In genomic region chr3:5136619-5137429, GRCh38 we compare ENCODE assay signal across 8 cellular contexts. TPM values are rescaled to one million over a fixed set of nuclear protein-coding genes. Genes with fewer than 3 reads are reported as not detected.
DNase-seq lines count a peak whose midpoint lies in the region; ATAC-seq and TF ChIP-seq lines count a peak whose summit lies in the region.

No MANE protein-coding gene starts in this region.

- peak; percentile 45 for TF ChIP-seq CTCF in CD14-positive monocyte (IDR thresholded peaks at IDR 0.05)
- TF ChIP-seq CTCF in OCI-LY1 (IDR thresholded peaks at IDR 0.05; ENCODE audit: low read length) = peak; percentile 78
- peak; percentile 55 for TF ChIP-seq CTCF in brain microvascular endothelial cell (IDR thresholded peaks at IDR 0.05; ENCODE audit: low read depth, low read length, missing control alignments)

- no peaks in the 10 kb centered on the region for H4K20me1 ChIP-seq in OCI-LY1 (ENCODE audit: insufficient read depth, low read length)

- no peaks in the 10 kb centered on the region for H3F3A ChIP-seq in OCI-LY1 (ENCODE audit: insufficient read depth, low read length)

- no peaks in the 10 kb centered on the region for H3K27me3 ChIP-seq in OCI-LY1 (ENCODE audit: insufficient read depth, low read length)
- H3K27me3 ChIP-seq in brain microvascular endothelial cell (replicated peaks) = no peaks in the 10 kb centered on the region
- H3K27me3 ChIP-seq in naive thymus-derived CD4-positive, alpha-beta T cell (ENCODE audit: control insufficient read depth in 2 of 2, insufficient read depth in 2 of 2, low read length in 2 of 2) = no peaks in the 10 kb centered on the region

- POLR2A ChIA-PET in naive thymus-derived CD4-positive, alpha-beta T cell (lab: Charles Lee) = interaction anchor here (1.4 kb wide), 1 partner anchor 61 kb away, joined by 5 read pairs; no protein-coding TSS in a partner anchor

- no peaks in the 10 kb centered on the region for H3K9me2 ChIP-seq in OCI-LY1 (ENCODE audit: low read depth, low read length)

- H3K79me2 ChIP-seq in OCI-LY1 (ENCODE audit: insufficient read depth, low read length) = peaks cover 92% of the 10 kb centered on the region

- H3K27me3 Mint-ChIP-seq in CD14-positive monocyte (ENCODE audit: low read depth in 3 of 3) = no peaks in the 10 kb centered on the region
- no peaks in the 10 kb centered on the region for H3K27me3 Mint-ChIP-seq in naive thymus-derived CD4-positive, alpha-beta T cell

- no peaks in the 10 kb centered on the region for H3K9me3 ChIP-seq in OCI-LY1 (ENCODE audit: low read length)
- no peaks in the 10 kb centered on the region for H3K9me3 ChIP-seq in naive thymus-derived CD4-positive, alpha-beta T cell (ENCODE audit: control insufficient read depth in 2 of 3, low read length in 3 of 3)

- peak overlapping the region in 1 of 2 donors; percentile 54 for H3K4me3 Mint-ChIP-seq in CD14-positive monocyte
- H3K4me3 Mint-ChIP-seq in naive thymus-derived CD4-positive, alpha-beta T cell = peak overlapping the region in 5 of 10 donors; percentile 0 to 41 (median 21)

- no peak overlapping the region for H2AFZ ChIP-seq in OCI-LY1 (ENCODE audit: low read length)

- H3K36me3 ChIP-seq in OCI-LY1 (ENCODE audit: insufficient read depth, low read length) (peaks cover 11% of the 10 kb centered on the region), brain microvascular endothelial cell (replicated peaks) (no peaks in the 10 kb centered on the region)
- no peaks in the 10 kb centered on the region for H3K36me3 ChIP-seq in naive thymus-derived CD4-positive, alpha-beta T cell (ENCODE audit: control insufficient read depth in 2 of 3, insufficient read depth in 3 of 3, low read length in 3 of 3)

- H3K4me1 Mint-ChIP-seq in CD14-positive monocyte = peaks cover 80% of the 10 kb centered on the region
- H3K4me1 Mint-ChIP-seq in naive thymus-derived CD4-positive, alpha-beta T cell = peaks cover 43 to 84% (median 78%) of the 10 kb centered on the region in 7 donors

- peak overlapping the region; percentile 46 for H3K4me2 ChIP-seq in OCI-LY1 (ENCODE audit: low read length)

- peak overlapping the region; percentile 71 for H3K27ac ChIP-seq in OCI-LY1 (ENCODE audit: low read depth, low read length, poor library complexity, severe bottlenecking)
- no peak overlapping the region for H3K27ac ChIP-seq in brain microvascular endothelial cell
- peak overlapping the region; percentile 9 for H3K27ac ChIP-seq in naive thymus-derived CD4-positive, alpha-beta T cell (ENCODE audit: low read depth, low read length)

- CTCF ChIA-PET in naive thymus-derived CD4-positive, alpha-beta T cell (lab: Charles Lee) = interaction anchor here (0.7 to 1.5 kb wide), 6 partner anchors 8 to 631 kb away, joined by 3 to 4 read pairs (median 3); no protein-coding TSS in a partner anchor

- H3K27ac Mint-ChIP-seq in CD14-positive monocyte = peak overlapping the region; percentile 73 to 98 (median 93)
- peak overlapping the region; percentile 12 to 82 (median 19) for H3K27ac Mint-ChIP-seq in naive thymus-derived CD4-positive, alpha-beta T cell

- no peaks in the 10 kb centered on the region for H3K9me3 Mint-ChIP-seq in CD14-positive monocyte
- no peaks in the 10 kb centered on the region for H3K9me3 Mint-ChIP-seq in naive thymus-derived CD4-positive, alpha-beta T cell

- in situ Hi-C loops in brain microvascular endothelial cell (cut with HindIII; ENCODE audit: low pct_ligation_motif_present, low sequenced_read_pairs) = no loop called here

- peaks cover 19 to 28% of the 10 kb centered on the region in 2 donors for H3K36me3 Mint-ChIP-seq in CD14-positive monocyte
- H3K36me3 Mint-ChIP-seq in naive thymus-derived CD4-positive, alpha-beta T cell = peaks cover 0 to 20% (median 11%) of the 10 kb centered on the region in 5 donors

- peaks cover 55% of the 10 kb centered on the region for H3K4me1 ChIP-seq in OCI-LY1 (ENCODE audit: insufficient read depth, low read length, severe bottlenecking)
- H3K4me1 ChIP-seq in naive thymus-derived CD4-positive, alpha-beta T cell (ENCODE audit: control insufficient read depth in 2 of 2, insufficient read depth in 2 of 2, low read length in 2 of 2) = peaks cover 10 to 13% of the 10 kb centered on the region in 2 donors

- H3K9ac ChIP-seq in OCI-LY1 (ENCODE audit: low read length) = peak overlapping the region; percentile 32; the same call in 1 of the 2 replicates

- ATAC-seq in GM18868 (IDR thresholded peaks at IDR 0.05; ENCODE audit: unreplicated experiment) (peak; percentile 64), HG02981 (IDR thresholded peaks at IDR 0.05; ENCODE audit: unreplicated experiment) (peak; percentile 68)
- peak; percentile 89 for ATAC-seq in naive thymus-derived CD4-positive, alpha-beta T cell

- H3K4me3 ChIP-seq in OCI-LY1 (ENCODE audit: low read depth, low read length, poor library complexity, severe bottlenecking) (peak overlapping the region; percentile 16), brain microvascular endothelial cell (ENCODE audit: low read depth, low read length) (no peak overlapping the region)
- no peak overlapping the region for H3K4me3 ChIP-seq in naive thymus-derived CD4-positive, alpha-beta T cell (ENCODE audit: low read length)

- DNase-seq in CD14-positive monocyte (ENCODE audit: low spot score) = no peak
- no peak for DNase-seq in brain microvascular endothelial cell
- peak in 7 of 9 donors; percentile 42 to 69 (median 61) for DNase-seq in naive thymus-derived CD4-positive, alpha-beta T cell
- DNase-seq in NCI-H1417 (lab: John Stamatoyannopoulos, UW) = no peak
- DNase-seq in OCI-M2 (lab: John Stamatoyannopoulos, UW; ENCODE audit: unreplicated experiment) = no peak

- intact Hi-C loops in CD14-positive monocyte (cut with micrococcal nuclease) = loop anchor here in 1 of 2 donors (5.0 kb wide), 1 partner anchor 50 kb away; the partner anchor contains the start of gene EDEM1
- intact Hi-C loops in naive thymus-derived CD4-positive, alpha-beta T cell (cut with micrococcal nuclease) = loop anchor here (1.0 to 10.0 kb wide), 10 partner anchors 14 to 358 kb away; partner anchors contain the start of genes EDEM1 (in 2 of the 2) and ARL8B (in 1 of the 2)

RNA-seq across cellular contexts. Expression of gene ARL8B, which starts 14.7 kb away (rescaled TPM):
- 100 to 1,000 TPM; 101 to 121 TPM for polyA plus RNA-seq in CD14-positive monocyte
- 10 to 100 TPM; 43.7 to 61.6 (median 48.4) TPM for total RNA-seq in naive thymus-derived CD4-positive, alpha-beta T cell
- polyA plus RNA-seq in naive thymus-derived CD4-positive, alpha-beta T cell = 10 to 100 TPM; 43.7 to 66.1 TPM

RNA-seq across cellular contexts. Expression of gene EDEM1, which starts 50.7 kb away (rescaled TPM):
- polyA plus RNA-seq in CD14-positive monocyte = 10 to 100 TPM; 17.5 to 23.7 TPM
- total RNA-seq in naive thymus-derived CD4-positive, alpha-beta T cell = 100 to 1,000 TPM in 4 of 5 experiments, 10 to 100 TPM in 1; 97.3 to 138 (median 126) TPM
- polyA plus RNA-seq in naive thymus-derived CD4-positive, alpha-beta T cell = 10 to 100 TPM; 41.9 to 50.1 TPM

Comparison
In these comparisons a context has a peak if more than half of its experiments do, and no peak if none do; other contexts are left out.
1. DNase-seq: peak in naive thymus-derived CD4-positive, alpha-beta T cell (7 of 9); none in CD14-positive monocyte (single experiment), brain microvascular endothelial cell (single experiment), NCI-H1417 (0 of 3) and OCI-M2 (single experiment).
2. Peak in every context shown above with its lines, with median percentiles within 50 percentile points of each other: CTCF ChIP-seq and ATAC-seq.